8 cellular contexts compared by ENCODE assay signal in the genomic region with DNA sequence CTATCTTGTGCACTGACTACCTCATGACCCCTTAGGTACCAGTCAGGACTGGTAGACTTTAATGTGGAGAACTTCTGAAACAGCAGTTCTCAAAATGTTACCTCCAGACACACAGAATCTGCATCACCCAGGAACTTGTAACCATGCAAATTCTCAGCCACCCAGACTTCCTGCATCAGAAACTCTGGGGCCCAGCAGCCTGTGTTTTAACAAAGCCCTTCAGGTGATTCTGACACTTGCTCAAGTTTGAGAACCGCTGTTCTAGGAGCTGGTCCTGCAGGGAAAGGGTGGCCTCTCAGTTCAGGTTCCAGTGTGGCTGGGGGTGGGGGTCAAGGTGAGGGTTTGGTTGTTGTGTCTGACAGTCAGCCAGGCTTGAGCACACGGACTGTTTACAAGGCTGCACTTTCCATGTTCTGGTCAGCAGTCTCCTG. TPM values are rescaled to one million over a fixed set of nuclear protein-coding genes. Genes with fewer than 3 reads are reported as not detected.
DNase-seq lines count a peak whose midpoint lies in the region; ATAC-seq, FAIRE-seq and TF ChIP-seq lines count a peak whose summit lies in the region.

No MANE protein-coding gene starts in this region.

- H3K9ac ChIP-seq in OCI-LY1 (ENCODE audit: low read length): peak overlapping the region; percentile 83

- no peak for TF ChIP-seq CTCF in OCI-LY1 (IDR thresholded peaks at IDR 0.05; ENCODE audit: low read length)

- H3K27me3 ChIP-seq in OCI-LY1 (ENCODE audit: insufficient read depth, low read length): no peaks in the 10 kb centered on the region
- H3K27me3 ChIP-seq in effector memory CD4-positive, alpha-beta T cell (replicated peaks; ENCODE audit: control insufficient read depth, insufficient read depth, low read length, poor library complexity, severe bottlenecking): no peaks in the 10 kb centered on the region
- H3K27me3 ChIP-seq in MG63: no peaks in the 10 kb centered on the region

- H3K79me2 ChIP-seq in OCI-LY1 (ENCODE audit: insufficient read depth, low read length): 0 out of 2 replicates have a peak, but pooled peaks cover 7% of the 10 kb centered on the region

- H3K36me3 Mint-ChIP-seq in stimulated activated naive B cell treated with anti-CD40 and anti-IgM and Interleukin-4, amounts not matched to agents 10 μg/mL and 1 μg/mL and 100 μg/mL, for 72 hours: peaks cover 65 to 87% of the 10 kb centered on the region in 2 donors

- H3K4me3 Mint-ChIP-seq in stimulated activated naive B cell treated with anti-CD40 and anti-IgM and Interleukin-4, amounts not matched to agents 10 μg/mL and 1 μg/mL and 100 μg/mL, for 72 hours: peak overlapping the region; percentile 93 to 99

- H3K27ac ChIP-seq in OCI-LY1 (ENCODE audit: low read depth, low read length, poor library complexity, severe bottlenecking): peak overlapping the region; percentile 89
- peak overlapping the region; percentile 96 for H3K27ac ChIP-seq in effector memory CD4-positive, alpha-beta T cell (ENCODE audit: insufficient read depth, low read length, poor library complexity, severe bottlenecking)

- H3K4me1 ChIP-seq in OCI-LY1 (ENCODE audit: insufficient read depth, low read length, severe bottlenecking): peaks cover 30% of the 10 kb centered on the region
- H3K4me1 ChIP-seq in effector memory CD4-positive, alpha-beta T cell (ENCODE audit: control insufficient read depth, insufficient read depth, low read length, poor library complexity, severe bottlenecking): peaks cover 21% of the 10 kb centered on the region

- H3K4me3 ChIP-seq in OCI-LY1 (ENCODE audit: low read depth, low read length, poor library complexity, severe bottlenecking) (peak overlapping the region; percentile 70), MG63 (no peak overlapping the region)
- peak overlapping the region; percentile 90 for H3K4me3 ChIP-seq in effector memory CD4-positive, alpha-beta T cell (ENCODE audit: insufficient read depth, low read depth, low read length, poor library complexity, severe bottlenecking)

- no peaks in the 10 kb centered on the region for H3K9me3 ChIP-seq in OCI-LY1 (ENCODE audit: low read length)
- no peaks in the 10 kb centered on the region for H3K9me3 ChIP-seq in effector memory CD4-positive, alpha-beta T cell (ENCODE audit: control insufficient read depth, low read length)
- peaks cover 14% of the 10 kb centered on the region for H3K9me3 ChIP-seq in MG63

- H3K9me3 Mint-ChIP-seq in stimulated activated naive B cell treated with anti-CD40 and anti-IgM and Interleukin-4, amounts not matched to agents 10 μg/mL and 1 μg/mL and 100 μg/mL, for 72 hours: peaks cover 7% of the 10 kb centered on the region in 2 donors

- peak; percentile 29; the same call in 1 of the 2 replicates for TF ChIP-seq POLR2A in GM12892 (IDR thresholded peaks at IDR 0.05; ENCODE audit: low read depth, low read length)

- no peaks in the 10 kb centered on the region for H4K20me1 ChIP-seq in OCI-LY1 (ENCODE audit: insufficient read depth, low read length)

- FAIRE-seq in GM12892 (lab: Jason Lieb, UNC): peak; percentile 83

- peak overlapping the region; percentile 98 for H3K27ac Mint-ChIP-seq in stimulated activated naive B cell treated with anti-CD40 and anti-IgM and Interleukin-4, amounts not matched to agents 10 μg/mL and 1 μg/mL and 100 μg/mL, for 72 hours

- H3K4me2 ChIP-seq in OCI-LY1 (ENCODE audit: low read length): peak overlapping the region; percentile 83

- peaks cover 39 to 72% of the 10 kb centered on the region in 2 donors for H3K4me1 Mint-ChIP-seq in stimulated activated naive B cell treated with anti-CD40 and anti-IgM and Interleukin-4, amounts not matched to agents 10 μg/mL and 1 μg/mL and 100 μg/mL, for 72 hours

- no peaks in the 10 kb centered on the region for H3K9me2 ChIP-seq in OCI-LY1 (ENCODE audit: low read depth, low read length)

- peaks cover 51% of the 10 kb centered on the region for H3K36me3 ChIP-seq in OCI-LY1 (ENCODE audit: insufficient read depth, low read length)
- peaks cover 28% of the 10 kb centered on the region for H3K36me3 ChIP-seq in effector memory CD4-positive, alpha-beta T cell (ENCODE audit: control insufficient read depth, insufficient read depth, low read length)
- H3K36me3 ChIP-seq in MG63: peaks cover 8% of the 10 kb centered on the region

- DNase-seq in GM12892 (ENCODE audit: insufficient read length): no peak
- peak in 1 of 3 donors; percentile 27 for DNase-seq in effector memory CD4-positive, alpha-beta T cell
- no peak for DNase-seq in stimulated activated naive B cell treated with anti-CD40 and anti-IgM and Interleukin-4, amounts not matched to agents 10 μg/mL and 1 μg/mL and 100 μg/mL, for 72 hours
- DNase-seq in HuH-7 (ENCODE audit: low spot score): no peak
- no peak for DNase-seq in NCI-H446 treated with DMSO at 0.1 percent for 48 hours (lab: John Stamatoyannopoulos, UW)
- DNase-seq in MG63: no peak

- H3K27me3 Mint-ChIP-seq in stimulated activated naive B cell treated with anti-CD40 and anti-IgM and Interleukin-4, amounts not matched to agents 10 μg/mL and 1 μg/mL and 100 μg/mL, for 72 hours: no peaks in the 10 kb centered on the region

- H2AFZ ChIP-seq in OCI-LY1 (ENCODE audit: low read length): no peak overlapping the region

- peak; percentile 43 for ATAC-seq in GM21619 (IDR thresholded peaks at IDR 0.05; ENCODE audit: unreplicated experiment)
- ATAC-seq in stimulated activated naive B cell treated with anti-CD40 and anti-IgM and Interleukin-4, amounts not matched to agents 10 μg/mL and 1 μg/mL and 100 μg/mL, for 72 hours (replicated peaks): peak; percentile 20 to 26

- no peaks in the 10 kb centered on the region for H3F3A ChIP-seq in OCI-LY1 (ENCODE audit: insufficient read depth, low read length)

RNA-seq across cellular contexts. Expression of a gene that starts 28.4 kb away (rescaled TPM):
- 19.4 TPM for polyA plus RNA-seq in GM12892 (2012; ENCODE audit: missing spikeins)
- 23.6 and 52.7 TPM in 2 replicates for total RNA-seq in MG63 (2014; rRNA removed; shearing (Covaris generic); ENCODE audit: low replicate concordance)

RNA-seq across cellular contexts. Expression of a gene that starts 30.0 kb away (rescaled TPM):
- 40.5 TPM for polyA plus RNA-seq in GM12892 (2012; ENCODE audit: missing spikeins)
- 186 and 189 TPM in 2 replicates for total RNA-seq in MG63 (2014; rRNA removed; shearing (Covaris generic); ENCODE audit: low replicate concordance)
